ENCODE assay signal across 8 cellular contexts in genomic region chr19:44113784-44114390, GRCh38. TPM values are rescaled to one million over a fixed set of nuclear protein-coding genes. Genes with fewer than 3 reads are reported as not detected.
A peak's percentile ranks its signal among the peaks of the same experiment; 100 is the strongest.
DNase-seq lines count a peak whose midpoint lies in the region; ATAC-seq, FAIRE-seq and TF ChIP-seq lines count a peak whose summit lies in the region.

No MANE protein-coding gene starts in this region.

- in situ Hi-C loops in HepG2 (cut with HindIII; ENCODE audit: extremely low pct_ligation_motif_present, low pct_unique_long_range_greater_than_20kb): no loop called here

- H3K27ac ChIP-seq in breast epithelium (peak overlapping the region; percentile 77 to 81), HepG2 (ENCODE audit: extremely low read length, insufficient read depth, low read length) (peak overlapping the region; percentile 51)

- H3K27ac Mint-ChIP-seq in activated naive CD4-positive, alpha-beta T cell treated with anti-CD3 and anti-CD28 coated beads, Interleukin-2, amount 10 ng/mL, durations not matched to agents 7 days and 5 days: peak overlapping the region; percentile 85
- peak overlapping the region; percentile 94 for H3K27ac Mint-ChIP-seq in type B pancreatic cell

- no peaks in the 10 kb centered on the region for H3K79me2 ChIP-seq in HepG2 (ENCODE audit: insufficient read depth, low read length)

- H3K9me3 Mint-ChIP-seq in activated naive CD4-positive, alpha-beta T cell treated with anti-CD3 and anti-CD28 coated beads, Interleukin-2, amount 10 ng/mL, durations not matched to agents 7 days and 5 days: peaks cover 26% of the 10 kb centered on the region
- H3K9me3 Mint-ChIP-seq in type B pancreatic cell: peaks cover 8% of the 10 kb centered on the region

- CTCF ChIA-PET in activated naive CD4-positive, alpha-beta T cell treated with anti-CD3 and anti-CD28 coated beads, Interleukin-2, amount 10 ng/mL, durations not matched to agents 7 days and 5 days (lab: Charles Lee): interaction anchor here (1.6 kb wide), 1 partner anchor 19 kb away, joined by 5 read pairs; no protein-coding TSS in a partner anchor
- CTCF ChIA-PET in HepG2 (lab: Yijun Ruan, JAX; ENCODE audit: low intra/inter-chr PET ratio, low total read pairs): no interaction called here

- intact Hi-C loops in breast epithelium (cut with DNase I; ENCODE audit: low total_unique reads) (no loop called here), HepG2 (cut with micrococcal nuclease; ENCODE audit: unreplicated experiment) (loop anchor here (1.0 to 10.0 kb wide), 3 partner anchors 98 to 179 kb away; partner anchors contain the start of genes ZNF227, ZNF230 and ZNF45)

- POLR2A ChIA-PET in HepG2 (lab: Yijun Ruan, JAX): interaction anchor here (1.3 to 3.5 kb wide), 3 partner anchors 19 to 93 kb away, joined by 5 to 19 read pairs (median 11); partner anchors contain the start of genes ZNF224 and ZNF226

- TF ChIP-seq POLR2A in breast epithelium (IDR thresholded peaks at IDR 0.05) (no peak), HepG2 (IDR thresholded peaks at IDR 0.05; ENCODE audit: insufficient read depth in 1 of 2, low read depth in 2 of 2, low read length in 2 of 2) (no peak)

- TF ChIP-seq RAD21 in HepG2 (CRISPR knock-in tag; IDR thresholded peaks at IDR 0.05): no peak

- no peaks in the 10 kb centered on the region for H3K27me3 ChIP-seq in MG63
- no peaks in the 10 kb centered on the region for H3K27me3 ChIP-seq in breast epithelium
- H3K27me3 ChIP-seq in HepG2 (ENCODE audit: control insufficient read depth in 1 of 2, insufficient read depth in 2 of 2, low read length in 2 of 2): no peaks in the 10 kb centered on the region; a peak in 1 of 5 replicates

- no peak for TF ChIP-seq CTCF in breast epithelium (IDR thresholded peaks at IDR 0.05)
- no peak for TF ChIP-seq CTCF in HepG2 (CRISPR knock-in tag; IDR thresholded peaks at IDR 0.05)
- no peak for TF ChIP-seq CTCF in type B pancreatic cell (conservative IDR thresholded peaks at IDR 0.05)

- peak overlapping the region; percentile 78 for H3K4me3 ChIP-seq in MG63
- H3K4me3 ChIP-seq in breast epithelium: peak overlapping the region; percentile 60 to 90 (median 83)
- H3K4me3 ChIP-seq in HepG2 (replicated peaks in 1 of 3; ENCODE audit: insufficient read depth in 1 of 3, low read depth in 2 of 3, low read length in 3 of 3): peak overlapping the region; percentile 82 to 92 (median 82)

- ATAC-seq in HepG2: peak; percentile 10

- peaks cover 23% of the 10 kb centered on the region for H3K4me1 Mint-ChIP-seq in activated naive CD4-positive, alpha-beta T cell treated with anti-CD3 and anti-CD28 coated beads, Interleukin-2, amount 10 ng/mL, durations not matched to agents 7 days and 5 days
- peaks cover 12% of the 10 kb centered on the region for H3K4me1 Mint-ChIP-seq in type B pancreatic cell (ENCODE audit: unreplicated experiment)

- BruUV-seq in HepG2 (replicated peaks; lab: Mats Ljungman, UMichigan): TSS peak; percentile 78

- peaks cover 5% of the 10 kb centered on the region for H3K27me3 Mint-ChIP-seq in activated naive CD4-positive, alpha-beta T cell treated with anti-CD3 and anti-CD28 coated beads, Interleukin-2, amount 10 ng/mL, durations not matched to agents 7 days and 5 days
- H3K27me3 Mint-ChIP-seq in type B pancreatic cell: no peaks in the 10 kb centered on the region

- peaks cover 22% of the 10 kb centered on the region for H3K36me3 ChIP-seq in MG63
- H3K36me3 ChIP-seq in breast epithelium: peaks cover 9% of the 10 kb centered on the region
- H3K36me3 ChIP-seq in HepG2 (replicated peaks in 1 of 2; ENCODE audit: control insufficient read depth in 1 of 2, insufficient read depth in 2 of 2, low read length in 2 of 2): peaks cover 2 to 6% of the 10 kb centered on the region in 2 experiments; a peak in 3 of 5 replicates

- H3K9me3 ChIP-seq in MG63 (peaks cover 7% of the 10 kb centered on the region), breast epithelium (peaks cover 26% of the 10 kb centered on the region in 2 donors), HepG2 (ENCODE audit: low read length) (no peaks in the 10 kb centered on the region)

- H4K20me1 ChIP-seq in HepG2 (ENCODE audit: insufficient read depth, low read length): no peaks in the 10 kb centered on the region

- H3K4me3 Mint-ChIP-seq in activated naive CD4-positive, alpha-beta T cell treated with anti-CD3 and anti-CD28 coated beads, Interleukin-2, amount 10 ng/mL, durations not matched to agents 7 days and 5 days: peak overlapping the region; percentile 99
- H3K4me3 Mint-ChIP-seq in type B pancreatic cell: peak overlapping the region; percentile 100

- peak overlapping the region; percentile 80 for H3K4me2 ChIP-seq in HepG2 (ENCODE audit: low read depth, low read length)

- TF ChIP-seq EP300 in HepG2 (IDR thresholded peaks at IDR 0.05; ENCODE audit: low read depth in 2 of 2, low read length in 2 of 2): no peak
- TF ChIP-seq EP300 in HepG2 (CRISPR knock-in tag; IDR thresholded peaks at IDR 0.05; ENCODE audit: borderline replicate concordance): no peak

- peak overlapping the region; percentile 19 for H2AFZ ChIP-seq in HepG2 (ENCODE audit: low read length)

- WGBS in HepG2 (ENCODE audit: low lambda C conversion rate): 3% methylated on average over 7 of the region's 18 CpGs

- DNase-seq in activated naive CD4-positive, alpha-beta T cell treated with anti-CD3 and anti-CD28 coated beads, Interleukin-2, amount 10 ng/mL, durations not matched to agents 7 days and 5 days: no peak
- no peak for DNase-seq in activated naive CD4-positive, alpha-beta T cell treated with anti-CD3 and anti-CD28 coated beads, Interleukin-2, amount 50 U/mL, for 16 hours
- DNase-seq in MG63 (peak; percentile 5), breast epithelium (ENCODE audit: low spot score in 2 of 2) (no peak), HepG2 (ENCODE audit: low spot score) (no peak), type B pancreatic cell (ENCODE audit: extremely low spot score, unreplicated experiment) (no peak), activated gamma-delta T cell (lab: John Stamatoyannopoulos, UW) (no peak), NCI-H2081 treated with DMSO at 0.1 percent for 48 hours (lab: John Stamatoyannopoulos, UW) (no peak)

- H3K9ac ChIP-seq in HepG2 (ENCODE audit: insufficient read depth, low read depth, low read length): peak overlapping the region; percentile 76

- FAIRE-seq in HepG2 (lab: Jason Lieb, UNC): no peak

- peaks cover 39% of the 10 kb centered on the region for H3K36me3 Mint-ChIP-seq in activated naive CD4-positive, alpha-beta T cell treated with anti-CD3 and anti-CD28 coated beads, Interleukin-2, amount 10 ng/mL, durations not matched to agents 7 days and 5 days
- peaks cover 27% of the 10 kb centered on the region for H3K36me3 Mint-ChIP-seq in type B pancreatic cell

- H3K4me1 ChIP-seq in breast epithelium: peaks cover 0 to 8% of the 10 kb centered on the region in 2 donors
- peaks cover 14% of the 10 kb centered on the region for H3K4me1 ChIP-seq in HepG2 (ENCODE audit: insufficient read depth, low read length)

RNA-seq across cellular contexts. Expression of gene ZNF225, which starts 0.7 kb away (rescaled TPM):
- 1.3 and 3.1 TPM in 2 replicates for total RNA-seq in MG63 (2014; rRNA removed; shearing (Covaris generic); ENCODE audit: low replicate concordance)
- total RNA-seq in breast epithelium (1 to 10 TPM; 3.4 to 6.6 (median 4.6) TPM), HepG2 (2016; rRNA removed; fragmentation: Illumina TruSeq; extraction: Trizol) (3.3 and 4.6 TPM in 2 replicates), type B pancreatic cell (ENCODE audit: low replicate concordance) (5.8 and 8.4 TPM in 2 replicates)
- total RNA-seq in HepG2 (2016; cell fraction: cytosol; rRNA removed; fragmentation: Illumina TruSeq; extraction: Trizol; ENCODE audit: low read depth): 0.30 and 0.35 TPM in 2 replicates
- 4.0 and 4.4 TPM in 2 replicates for total RNA-seq in HepG2 (2016; cell fraction: insoluble cytoplasmic fraction; rRNA removed; fragmentation: Illumina TruSeq; extraction: Trizol)
- 1.7 TPM in 2 replicates for total RNA-seq in HepG2 (2016; cell fraction: membrane; rRNA removed; fragmentation: Illumina TruSeq; extraction: Trizol)
- total RNA-seq in HepG2 (2016; cell fraction: nucleus; rRNA removed; fragmentation: Illumina TruSeq; extraction: Trizol): 4.5 and 4.9 TPM in 2 replicates
- polyA plus RNA-seq in HepG2 (2011; rRNA removed): 0.87 and 1.1 TPM in 2 replicates
- polyA plus RNA-seq in HepG2 (2011; cell fraction: cytosol; rRNA removed): 0.27 and 0.65 TPM in 2 replicates
- 0.93 and 2.2 TPM in 2 replicates for polyA plus RNA-seq in HepG2 (2011; cell fraction: nucleus; rRNA removed)
- 1.3 and 2.3 TPM in 2 replicates for polyA plus RNA-seq in HepG2 (2012)
- polyA plus RNA-seq in HepG2 (2016; cell fraction: cytosol; fragmentation: Illumina TruSeq; extraction: Trizol; ENCODE audit: low read depth): 0.10 and 0.15 TPM in 2 replicates
- 2.3 and 3.0 TPM in 2 replicates for polyA plus RNA-seq in HepG2 (2016; cell fraction: insoluble cytoplasmic fraction; fragmentation: Illumina TruSeq; extraction: Trizol; ENCODE audit: low read depth)
- 0.27 and 0.38 TPM in 2 replicates for polyA plus RNA-seq in HepG2 (2016; cell fraction: membrane; fragmentation: Illumina TruSeq; extraction: Trizol; ENCODE audit: low read depth)
- polyA plus RNA-seq in HepG2 (2016; cell fraction: nucleus; fragmentation: Illumina TruSeq; extraction: Trizol; ENCODE audit: insufficient read depth, low read depth): 4.4 and 5.4 TPM in 2 replicates
- 1.2 and 3.2 TPM in 2 replicates for polyA minus RNA-seq in HepG2 (2011; rRNA and poly(A)+ RNA removed; ENCODE audit: low replicate concordance)
- polyA minus RNA-seq in HepG2 (2011; cell fraction: cytosol; rRNA and poly(A)+ RNA removed): 1.1 TPM in 2 replicates
- 5.2 and 8.1 TPM in 2 replicates for polyA minus RNA-seq in HepG2 (2011; cell fraction: nucleus; rRNA and poly(A)+ RNA removed)

RNA-seq across cellular contexts. Expression of gene ZNF224, which starts 19.7 kb away (rescaled TPM):
- total RNA-seq in MG63 (2014; rRNA removed; shearing (Covaris generic); ENCODE audit: low replicate concordance): 7.7 and 17.1 TPM in 2 replicates
- total RNA-seq in breast epithelium (10 to 100 TPM; 22.4 to 51.4 (median 30.8) TPM), HepG2 (2016; rRNA removed; fragmentation: Illumina TruSeq; extraction: Trizol) (14.0 and 16.1 TPM in 2 replicates), type B pancreatic cell (ENCODE audit: low replicate concordance) (28.9 and 32.8 TPM in 2 replicates)
- 1.4 and 2.7 TPM in 2 replicates for total RNA-seq in HepG2 (2016; cell fraction: cytosol; rRNA removed; fragmentation: Illumina TruSeq; extraction: Trizol; ENCODE audit: low read depth)
- total RNA-seq in HepG2 (2016; cell fraction: insoluble cytoplasmic fraction; rRNA removed; fragmentation: Illumina TruSeq; extraction: Trizol): 12.6 and 14.9 TPM in 2 replicates
- 5.3 and 6.8 TPM in 2 replicates for total RNA-seq in HepG2 (2016; cell fraction: membrane; rRNA removed; fragmentation: Illumina TruSeq; extraction: Trizol)
- 25.4 and 26.1 TPM in 2 replicates for total RNA-seq in HepG2 (2016; cell fraction: nucleus; rRNA removed; fragmentation: Illumina TruSeq; extraction: Trizol)
- polyA plus RNA-seq in HepG2 (2011; rRNA removed): 13.0 TPM in 2 replicates
- polyA plus RNA-seq in HepG2 (2011; cell fraction: cytosol; rRNA removed): 3.7 and 5.2 TPM in 2 replicates
- polyA plus RNA-seq in HepG2 (2011; cell fraction: nucleus; rRNA removed): 23.3 and 29.0 TPM in 2 replicates
- polyA plus RNA-seq in HepG2 (2012): 8.6 and 12.4 TPM in 2 replicates
- polyA plus RNA-seq in HepG2 (2016; cell fraction: cytosol; fragmentation: Illumina TruSeq; extraction: Trizol; ENCODE audit: low read depth): 0.21 and 0.29 TPM in 2 replicates
- polyA plus RNA-seq in HepG2 (2016; cell fraction: insoluble cytoplasmic fraction; fragmentation: Illumina TruSeq; extraction: Trizol; ENCODE audit: low read depth): 4.6 and 5.5 TPM in 2 replicates
- 0.48 and 1.4 TPM in 2 replicates for polyA plus RNA-seq in HepG2 (2016; cell fraction: membrane; fragmentation: Illumina TruSeq; extraction: Trizol; ENCODE audit: low read depth)
- 58.1 and 62.2 TPM in 2 replicates for polyA plus RNA-seq in HepG2 (2016; cell fraction: nucleus; fragmentation: Illumina TruSeq; extraction: Trizol; ENCODE audit: insufficient read depth, low read depth)
- 6.4 and 10.4 TPM in 2 replicates for polyA minus RNA-seq in HepG2 (2011; rRNA and poly(A)+ RNA removed; ENCODE audit: low replicate concordance)
- 4.8 and 7.7 TPM in 2 replicates for polyA minus RNA-seq in HepG2 (2011; cell fraction: cytosol; rRNA and poly(A)+ RNA removed)
- 37.5 and 48.6 TPM in 2 replicates for polyA minus RNA-seq in HepG2 (2011; cell fraction: nucleus; rRNA and poly(A)+ RNA removed)

RNA-seq across cellular contexts. Expression of gene ZNF234, which starts 27.5 kb away (rescaled TPM):
- 3.9 and 10.0 TPM in 2 replicates for total RNA-seq in MG63 (2014; rRNA removed; shearing (Covaris generic); ENCODE audit: low replicate concordance)
- total RNA-seq in breast epithelium: 10 to 100 TPM in 1 of 3 donors, 1 to 10 TPM in 2; 6.4 to 11.3 (median 8.2) TPM
- total RNA-seq in HepG2 (2016; rRNA removed; fragmentation: Illumina TruSeq; extraction: Trizol): 11.2 and 11.7 TPM in 2 replicates
- 2.2 and 2.4 TPM in 2 replicates for total RNA-seq in HepG2 (2016; cell fraction: cytosol; rRNA removed; fragmentation: Illumina TruSeq; extraction: Trizol; ENCODE audit: low read depth)
- 10.7 and 13.9 TPM in 2 replicates for total RNA-seq in HepG2 (2016; cell fraction: insoluble cytoplasmic fraction; rRNA removed; fragmentation: Illumina TruSeq; extraction: Trizol)
- total RNA-seq in HepG2 (2016; cell fraction: membrane; rRNA removed; fragmentation: Illumina TruSeq; extraction: Trizol): 3.7 and 3.9 TPM in 2 replicates
- total RNA-seq in HepG2 (2016; cell fraction: nucleus; rRNA removed; fragmentation: Illumina TruSeq; extraction: Trizol): 13.1 and 15.1 TPM in 2 replicates
- 3.5 and 4.2 TPM in 2 replicates for polyA plus RNA-seq in HepG2 (2011; rRNA removed)
- 0.98 and 1.8 TPM in 2 replicates for polyA plus RNA-seq in HepG2 (2011; cell fraction: cytosol; rRNA removed)
- 7.8 and 9.8 TPM in 2 replicates for polyA plus RNA-seq in HepG2 (2011; cell fraction: nucleus; rRNA removed)
- 4.3 and 5.0 TPM in 2 replicates for polyA plus RNA-seq in HepG2 (2012)
- 0.23 and 0.24 TPM in 2 replicates for polyA plus RNA-seq in HepG2 (2016; cell fraction: cytosol; fragmentation: Illumina TruSeq; extraction: Trizol; ENCODE audit: low read depth)
- polyA plus RNA-seq in HepG2 (2016; cell fraction: insoluble cytoplasmic fraction; fragmentation: Illumina TruSeq; extraction: Trizol; ENCODE audit: low read depth): 5.2 and 5.4 TPM in 2 replicates
- 0.73 and 0.96 TPM in 2 replicates for polyA plus RNA-seq in HepG2 (2016; cell fraction: membrane; fragmentation: Illumina TruSeq; extraction: Trizol; ENCODE audit: low read depth)
- polyA plus RNA-seq in HepG2 (2016; cell fraction: nucleus; fragmentation: Illumina TruSeq; extraction: Trizol; ENCODE audit: insufficient read depth, low read depth): 17.9 and 18.7 TPM in 2 replicates
- 3.3 and 5.1 TPM in 2 replicates for polyA minus RNA-seq in HepG2 (2011; rRNA and poly(A)+ RNA removed; ENCODE audit: low replicate concordance)
- polyA minus RNA-seq in HepG2 (2011; cell fraction: cytosol; rRNA and poly(A)+ RNA removed): 3.8 and 4.5 TPM in 2 replicates
- 18.7 and 23.5 TPM in 2 replicates for polyA minus RNA-seq in HepG2 (2011; cell fraction: nucleus; rRNA and poly(A)+ RNA removed)
- total RNA-seq in type B pancreatic cell (ENCODE audit: low replicate concordance): 17.2 and 20.7 TPM in 2 replicates

RNA-seq across cellular contexts. Expression of gene ZNF284, which starts 41.9 kb away (rescaled TPM):
- 1.4 and 1.7 TPM in 2 replicates for total RNA-seq in MG63 (2014; rRNA removed; shearing (Covaris generic); ENCODE audit: low replicate concordance)
- 1 to 10 TPM; 1.1 to 4.2 (median 2.9) TPM for total RNA-seq in breast epithelium
- 2.3 and 3.2 TPM in 2 replicates for total RNA-seq in HepG2 (2016; rRNA removed; fragmentation: Illumina TruSeq; extraction: Trizol)
- 0.20 and 0.44 TPM in 2 replicates for total RNA-seq in HepG2 (2016; cell fraction: cytosol; rRNA removed; fragmentation: Illumina TruSeq; extraction: Trizol; ENCODE audit: low read depth)
- total RNA-seq in HepG2 (2016; cell fraction: insoluble cytoplasmic fraction; rRNA removed; fragmentation: Illumina TruSeq; extraction: Trizol): 2.4 and 2.6 TPM in 2 replicates
- total RNA-seq in HepG2 (2016; cell fraction: membrane; rRNA removed; fragmentation: Illumina TruSeq; extraction: Trizol): 1.5 and 1.7 TPM in 2 replicates
- total RNA-seq in HepG2 (2016; cell fraction: nucleus; rRNA removed; fragmentation: Illumina TruSeq; extraction: Trizol): 2.0 and 2.3 TPM in 2 replicates
- 1.2 and 1.7 TPM in 2 replicates for polyA plus RNA-seq in HepG2 (2011; rRNA removed)
- 0.55 and 0.69 TPM in 2 replicates for polyA plus RNA-seq in HepG2 (2011; cell fraction: cytosol; rRNA removed)
- 1.4 and 2.5 TPM in 2 replicates for polyA plus RNA-seq in HepG2 (2011; cell fraction: nucleus; rRNA removed)
- 1.2 and 1.4 TPM in 2 replicates for polyA plus RNA-seq in HepG2 (2012)
- polyA plus RNA-seq in HepG2 (2016; cell fraction: cytosol; fragmentation: Illumina TruSeq; extraction: Trizol; ENCODE audit: low read depth): 0.06 and 0.10 TPM in 2 replicates
- polyA plus RNA-seq in HepG2 (2016; cell fraction: insoluble cytoplasmic fraction; fragmentation: Illumina TruSeq; extraction: Trizol; ENCODE audit: low read depth): 0.89 and 1.1 TPM in 2 replicates
- polyA plus RNA-seq in HepG2 (2016; cell fraction: membrane; fragmentation: Illumina TruSeq; extraction: Trizol; ENCODE audit: low read depth): 0.27 and 0.30 TPM in 2 replicates
- 4.6 and 4.8 TPM in 2 replicates for polyA plus RNA-seq in HepG2 (2016; cell fraction: nucleus; fragmentation: Illumina TruSeq; extraction: Trizol; ENCODE audit: insufficient read depth, low read depth)
- polyA minus RNA-seq in HepG2 (2011; rRNA and poly(A)+ RNA removed; ENCODE audit: low replicate concordance): 0.46 and 1.2 TPM in 2 replicates
- 0.70 and 1.4 TPM in 2 replicates for polyA minus RNA-seq in HepG2 (2011; cell fraction: cytosol; rRNA and poly(A)+ RNA removed)
- polyA minus RNA-seq in HepG2 (2011; cell fraction: nucleus; rRNA and poly(A)+ RNA removed): 1.8 and 2.2 TPM in 2 replicates
- 4.9 and 5.2 TPM in 2 replicates for total RNA-seq in type B pancreatic cell (ENCODE audit: low replicate concordance)

RNA-seq across cellular contexts. Expression of gene ZNF226, which starts 51.0 kb away (rescaled TPM):
- total RNA-seq in MG63 (2014; rRNA removed; shearing (Covaris generic); ENCODE audit: low replicate concordance): 8.8 and 12.7 TPM in 2 replicates
- 10 to 100 TPM; 14.4 to 34.2 (median 18.7) TPM for total RNA-seq in breast epithelium
- 16.0 and 19.2 TPM in 2 replicates for total RNA-seq in HepG2 (2016; rRNA removed; fragmentation: Illumina TruSeq; extraction: Trizol)
- 4.0 and 5.4 TPM in 2 replicates for total RNA-seq in HepG2 (2016; cell fraction: cytosol; rRNA removed; fragmentation: Illumina TruSeq; extraction: Trizol; ENCODE audit: low read depth)
- 15.8 and 18.3 TPM in 2 replicates for total RNA-seq in HepG2 (2016; cell fraction: insoluble cytoplasmic fraction; rRNA removed; fragmentation: Illumina TruSeq; extraction: Trizol)
- 7.0 and 7.4 TPM in 2 replicates for total RNA-seq in HepG2 (2016; cell fraction: membrane; rRNA removed; fragmentation: Illumina TruSeq; extraction: Trizol)
- 19.3 and 23.6 TPM in 2 replicates for total RNA-seq in HepG2 (2016; cell fraction: nucleus; rRNA removed; fragmentation: Illumina TruSeq; extraction: Trizol)
- polyA plus RNA-seq in HepG2 (2011; rRNA removed): 8.3 and 12.1 TPM in 2 replicates
- 4.2 and 6.0 TPM in 2 replicates for polyA plus RNA-seq in HepG2 (2011; cell fraction: cytosol; rRNA removed)
- polyA plus RNA-seq in HepG2 (2011; cell fraction: nucleus; rRNA removed): 10.6 and 16.7 TPM in 2 replicates
- polyA plus RNA-seq in HepG2 (2012): 8.5 and 9.6 TPM in 2 replicates
- polyA plus RNA-seq in HepG2 (2016; cell fraction: cytosol; fragmentation: Illumina TruSeq; extraction: Trizol; ENCODE audit: low read depth): 1.8 and 2.0 TPM in 2 replicates
- polyA plus RNA-seq in HepG2 (2016; cell fraction: insoluble cytoplasmic fraction; fragmentation: Illumina TruSeq; extraction: Trizol; ENCODE audit: low read depth): 12.8 and 14.2 TPM in 2 replicates
- 2.8 and 3.5 TPM in 2 replicates for polyA plus RNA-seq in HepG2 (2016; cell fraction: membrane; fragmentation: Illumina TruSeq; extraction: Trizol; ENCODE audit: low read depth)
- polyA plus RNA-seq in HepG2 (2016; cell fraction: nucleus; fragmentation: Illumina TruSeq; extraction: Trizol; ENCODE audit: insufficient read depth, low read depth): 34.3 and 36.8 TPM in 2 replicates
- 4.9 and 7.6 TPM in 2 replicates for polyA minus RNA-seq in HepG2 (2011; rRNA and poly(A)+ RNA removed; ENCODE audit: low replicate concordance)
- polyA minus RNA-seq in HepG2 (2011; cell fraction: cytosol; rRNA and poly(A)+ RNA removed): 1.6 and 2.9 TPM in 2 replicates
- polyA minus RNA-seq in HepG2 (2011; cell fraction: nucleus; rRNA and poly(A)+ RNA removed): 20.6 and 35.8 TPM in 2 replicates
- 25.1 and 28.8 TPM in 2 replicates for total RNA-seq in type B pancreatic cell (ENCODE audit: low replicate concordance)
